Comparison of ENCODE assay signal across 26 cellular contexts in genomic region chr1:165527251-165527650, GRCh38. TPM values are rescaled to one million over a fixed set of nuclear protein-coding genes. Genes with fewer than 3 reads are reported as not detected.
"Had no signal": no experiment of that assay in that cellular context is flagged by ENCODE, and none has a peak within 500 bp of the region (broad histone marks: within the 10 kb centered on the region; RNA-seq: fewer than 3 reads in every experiment).

No MANE protein-coding gene starts in this region.

- H3K4me3 ChIP-seq: right lobe of liver, skin epidermis, tibial artery had no signal

- H3K36me3 ChIP-seq: right lobe of liver, tibial artery, WERI-Rb-1 had no signal

- H3K27me3 ChIP-seq: right lobe of liver, tibial artery had no signal

- DNase-seq: activated CD4-positive, alpha-beta T cell treated with anti-CD3 and anti-CD28 coated beads for 1 hour; activated CD4-positive, alpha-beta T cell treated with anti-CD3 and anti-CD28 coated beads, Interleukin-2, amount 50 U/mL, for 1 hour; activated naive CD4-positive, alpha-beta T cell treated with Interleukin-2 at 50 U/mL for 16 hours; activated naive CD8-positive, alpha-beta T cell treated with anti-CD3 and anti-CD28 coated beads for 36 hours; activated T-cell treated with anti-CD3 and anti-CD28 coated beads, Interleukin-2, amount 50 U/mL, for 4 hours; effector memory CD8-positive, alpha-beta T cell; foreskin melanocyte; glutamatergic neuron; naive thymus-derived CD4-positive, alpha-beta T cell; occipital lobe; right lobe of liver; stimulated activated CD4-positive, alpha-beta T cell treated with anti-CD3 and anti-CD28 coated beads, Interleukin-2, amount 100 ng/mL, for 24 hours; stimulated activated naive CD8-positive, alpha-beta T cell treated with anti-CD3 and anti-CD28 coated beads, Interleukin-15, amount 100 ng/mL, for 72 hours; tibial artery; WERI-Rb-1 had no signal

- H3K27ac ChIP-seq: right lobe of liver, skin epidermis, tibial artery, WERI-Rb-1 had no signal

- H3K9me3 ChIP-seq: right lobe of liver had no signal

- ATAC-seq: activated T-cell treated with anti-CD3 and anti-CD28 coated beads, Interleukin-2, amount 50 U/mL, for 4 hours; effector memory CD8-positive, alpha-beta T cell; esophagus mucosa; naive thymus-derived CD4-positive, alpha-beta T cell; right lobe of liver; stimulated activated effector memory CD8-positive, alpha-beta T cell treated with anti-CD3 and anti-CD28 coated beads, Interleukin-12 subunit alpha, Interleukin-12 subunit beta, amount 100 ng/mL, for 72 hours; stimulated activated naive CD8-positive, alpha-beta T cell treated with anti-CD3 and anti-CD28 coated beads, Interleukin-15, amount 100 ng/mL, for 72 hours had no signal

RNA-seq across cellular contexts. Expression of gene LRRC52, which starts 16.5 kb away (rescaled TPM):
- total RNA-seq: activated naive CD8-positive, alpha-beta T cell treated with anti-CD3 and anti-CD28 coated beads for 36 hours; activated T-cell treated with anti-CD3 and anti-CD28 coated beads, Interleukin-2, amount 50 U/mL, for 4 hours; activated T-helper 2 cell treated with anti-CD3 and anti-CD28 coated beads, Interferon-gamma antibody, Interleukin-2, Interleukin-4, amounts not matched to agents 10 μg/mL and 5 μg/mL and 100 μg/mL, durations not matched to agents 14 hours and 24 hours and 36 hours; astrocyte; dermis microvascular lymphatic vessel endothelial cell; endothelial cell of umbilical vein; esophagus mucosa; lung microvascular endothelial cell; naive thymus-derived CD4-positive, alpha-beta T cell; neural crest cell; occipital lobe; right lobe of liver; ureter had no signal
- polyA plus RNA-seq: endothelial cell of umbilical vein; keratinocyte; naive thymus-derived CD4-positive, alpha-beta T cell had no signal
